21 cellular contexts compared by ENCODE assay signal in the genomic region with DNA sequence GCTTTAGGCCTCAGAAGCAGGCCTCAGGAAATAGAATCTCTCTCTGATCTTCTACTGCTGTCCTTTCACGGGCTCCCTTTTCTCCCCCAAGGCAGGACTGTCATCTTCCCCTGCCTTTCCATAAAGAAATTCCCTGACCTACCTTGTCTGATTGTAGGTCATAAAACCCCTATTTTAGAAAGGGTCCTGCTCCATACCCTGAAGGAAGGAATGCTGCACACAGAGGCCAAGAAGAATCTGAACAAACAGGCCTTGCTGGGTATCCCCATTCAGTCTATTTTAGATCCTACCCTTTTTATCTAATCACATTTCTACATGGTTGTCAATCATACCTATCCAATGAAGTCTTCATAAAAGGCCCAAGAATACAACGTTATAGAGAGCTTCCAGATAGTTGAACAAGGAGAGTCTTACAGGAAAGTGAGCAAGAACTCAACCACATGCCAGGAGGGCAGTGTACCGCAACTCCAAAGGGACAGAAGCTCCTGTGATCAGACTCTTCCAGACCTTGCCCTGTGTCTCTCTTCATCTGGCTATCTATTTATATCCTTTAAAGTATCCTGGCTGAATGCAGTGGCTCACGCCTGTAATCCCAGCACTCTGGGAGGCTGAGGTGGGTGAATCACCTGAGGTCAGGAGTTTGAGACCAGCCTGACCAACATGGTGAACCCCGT.
"Had no signal": no experiment of that assay in that cellular context is flagged by ENCODE, and none has a peak within 500 bp of the region (broad histone marks: within the 10 kb centered on the region; RNA-seq: fewer than 3 reads in every experiment).

No MANE protein-coding gene starts in this region.

- ATAC-seq: activated CD4-positive, CD25-positive, alpha-beta regulatory T cell treated with anti-CD3 and anti-CD28 coated beads, Interleukin-2, amount 50 U/mL, for 24 hours; left cardiac atrium; natural killer cell; sciatic nerve; stimulated activated effector memory CD8-positive, alpha-beta T cell treated with anti-CD3 and anti-CD28 coated beads, Interleukin-12 subunit alpha, Interleukin-12 subunit beta, amount 100 ng/mL, for 72 hours; upper lobe of right lung had no signal

- H3K27ac Mint-ChIP-seq: activated CD4-positive, alpha-beta T cell treated with anti-CD3 and anti-CD28 coated beads, Interleukin-2, amount 10 ng/mL, durations not matched to agents 7 days and 5 days; activated CD8-positive, alpha-beta T cell treated with anti-CD3 and anti-CD28 coated beads, Interleukin-2, amount 10 ng/mL, durations not matched to agents 7 days and 5 days; activated naive CD8-positive, alpha-beta T cell treated with anti-CD3 and anti-CD28 coated beads, Interleukin-2, amount 10 ng/mL, durations not matched to agents 7 days and 5 days; activated T-cell treated with anti-CD3 and anti-CD28 coated beads, Interleukin-2, amount 50 U/mL, for 24 hours; activated T-helper 2 cell treated with anti-CD3 and anti-CD28 coated beads, Interferon-gamma antibody, Interleukin-2, Interleukin-4, amounts not matched to agents 10 μg/mL and 5 μg/mL and 100 μg/mL, durations not matched to agents 14 hours and 24 hours and 36 hours; brain; natural killer cell; stimulated activated effector memory CD8-positive, alpha-beta T cell treated with anti-CD3 and anti-CD28 coated beads, Interleukin-12 subunit alpha, Interleukin-12 subunit beta, amount 100 ng/mL, for 72 hours had no signal

- H3K9ac ChIP-seq: parathyroid adenoma had no signal

- H3K4me1 ChIP-seq: colonic mucosa, parathyroid adenoma, stomach, upper lobe of right lung had no signal

- H3K36me3 Mint-ChIP-seq: activated naive CD8-positive, alpha-beta T cell treated with anti-CD3 and anti-CD28 coated beads, Interleukin-2, amount 10 ng/mL, durations not matched to agents 7 days and 5 days; brain; natural killer cell; stimulated activated effector memory CD8-positive, alpha-beta T cell treated with anti-CD3 and anti-CD28 coated beads, Interleukin-12 subunit alpha, Interleukin-12 subunit beta, amount 100 ng/mL, for 72 hours had no signal

- H3K4me3 ChIP-seq: colonic mucosa, stomach, upper lobe of right lung had no signal

- H3K36me3 ChIP-seq: colonic mucosa, stomach, upper lobe of right lung had no signal

- H3K27ac ChIP-seq: colonic mucosa, parathyroid adenoma, stomach, upper lobe of right lung had no signal

- DNase-seq: activated CD4-positive, alpha-beta T cell treated with anti-CD3 and anti-CD28 coated beads, Interleukin-2, amount 10 ng/mL, durations not matched to agents 7 days and 5 days; activated CD8-positive, alpha-beta T cell treated with anti-CD3 and anti-CD28 coated beads, Interleukin-2, amount 10 ng/mL, durations not matched to agents 7 days and 5 days; activated naive CD4-positive, alpha-beta T cell treated with Interleukin-2 at 50 U/mL for 16 hours; activated naive CD8-positive, alpha-beta T cell treated with anti-CD3 and anti-CD28 coated beads, Interleukin-2, amount 10 ng/mL, durations not matched to agents 7 days and 5 days; activated T-cell treated with anti-CD3 and anti-CD28 coated beads, Interleukin-2, amount 50 U/mL, for 24 hours; colonic mucosa; head of caudate nucleus; left cardiac atrium; mesendoderm; natural killer cell; stimulated activated CD4-positive, alpha-beta T cell treated with anti-CD3 and anti-CD28 coated beads, Interleukin-4, amount 100 ng/mL, for 24 hours; stomach; upper lobe of right lung had no signal

- H3K4me3 Mint-ChIP-seq: activated CD4-positive, alpha-beta T cell treated with anti-CD3 and anti-CD28 coated beads, Interleukin-2, amount 10 ng/mL, durations not matched to agents 7 days and 5 days; activated CD8-positive, alpha-beta T cell treated with anti-CD3 and anti-CD28 coated beads, Interleukin-2, amount 10 ng/mL, durations not matched to agents 7 days and 5 days; activated naive CD8-positive, alpha-beta T cell treated with anti-CD3 and anti-CD28 coated beads, Interleukin-2, amount 10 ng/mL, durations not matched to agents 7 days and 5 days; activated T-cell treated with anti-CD3 and anti-CD28 coated beads, Interleukin-2, amount 50 U/mL, for 24 hours; brain; central memory CD8-positive, alpha-beta T cell; natural killer cell; stimulated activated effector memory CD8-positive, alpha-beta T cell treated with anti-CD3 and anti-CD28 coated beads, Interleukin-12 subunit alpha, Interleukin-12 subunit beta, amount 100 ng/mL, for 72 hours had no signal

- H3K9me3 Mint-ChIP-seq: activated CD4-positive, alpha-beta T cell treated with anti-CD3 and anti-CD28 coated beads, Interleukin-2, amount 10 ng/mL, durations not matched to agents 7 days and 5 days; activated naive CD8-positive, alpha-beta T cell treated with anti-CD3 and anti-CD28 coated beads, Interleukin-2, amount 10 ng/mL, durations not matched to agents 7 days and 5 days; activated T-cell treated with anti-CD3 and anti-CD28 coated beads, Interleukin-2, amount 50 U/mL, for 24 hours; activated T-helper 2 cell treated with anti-CD3 and anti-CD28 coated beads, Interferon-gamma antibody, Interleukin-2, Interleukin-4, amounts not matched to agents 10 μg/mL and 5 μg/mL and 100 μg/mL, durations not matched to agents 14 hours and 24 hours and 36 hours; central memory CD8-positive, alpha-beta T cell; natural killer cell; stimulated activated effector memory CD8-positive, alpha-beta T cell treated with anti-CD3 and anti-CD28 coated beads, Interleukin-12 subunit alpha, Interleukin-12 subunit beta, amount 100 ng/mL, for 72 hours had no signal

- H2AFZ ChIP-seq: parathyroid adenoma had no signal

- H3K27me3 ChIP-seq: colonic mucosa, stomach, upper lobe of right lung had no signal

- H3K4me1 Mint-ChIP-seq: brain; central memory CD8-positive, alpha-beta T cell; natural killer cell had no signal

- H3K79me2 ChIP-seq: parathyroid adenoma had no signal

- H3K9me3 ChIP-seq: colonic mucosa, stomach, upper lobe of right lung had no signal

- H3K27me3 Mint-ChIP-seq: activated CD4-positive, alpha-beta T cell treated with anti-CD3 and anti-CD28 coated beads, Interleukin-2, amount 10 ng/mL, durations not matched to agents 7 days and 5 days; activated T-cell treated with anti-CD3 and anti-CD28 coated beads, Interleukin-2, amount 50 U/mL, for 24 hours; brain; central memory CD8-positive, alpha-beta T cell had no signal

- FAIRE-seq: frontal cortex had no signal
